ENCODE assay signal across 8 cellular contexts in the genomic region with DNA sequence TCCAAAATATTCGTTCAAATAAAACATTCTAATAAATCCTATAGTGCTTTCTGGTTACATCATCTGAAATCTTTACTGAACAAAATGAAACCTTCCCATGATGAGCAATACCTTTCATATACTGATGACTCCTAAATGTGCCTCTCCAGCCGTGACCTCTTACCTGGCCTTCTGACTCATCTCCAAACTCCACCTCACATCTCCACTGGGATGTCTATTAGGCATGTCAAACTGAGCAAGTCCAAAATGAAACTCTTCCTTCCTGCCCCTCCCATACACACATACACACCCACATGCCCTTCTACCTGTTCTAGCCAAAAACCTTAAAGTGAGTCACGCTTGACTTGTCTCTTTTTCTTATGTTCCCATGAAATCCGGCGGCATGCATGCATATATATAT. TPM values are rescaled to one million over a fixed set of nuclear protein-coding genes. Genes with fewer than 3 reads are reported as not detected.
DNase-seq lines count a peak whose midpoint lies in the region; ATAC-seq and TF ChIP-seq lines count a peak whose summit lies in the region.

No MANE protein-coding gene starts in this region.

- no peak overlapping the region for H3K4me3 Mint-ChIP-seq in endothelial cell (ENCODE audit: unreplicated experiment)

- H3K4me3 ChIP-seq in coronary artery (no peak overlapping the region), psoas muscle (no peak overlapping the region), Karpas-422 (ENCODE audit: low read length) (no peak overlapping the region)

- H4K20me1 ChIP-seq in Karpas-422 (ENCODE audit: insufficient read depth, low read depth, low read length), result no peaks in the 10 kb centered on the region

- ATAC-seq in GM19025 (IDR thresholded peaks at IDR 0.05; ENCODE audit: low read depth, unreplicated experiment) (peak; percentile 89), HG02885 (IDR thresholded peaks at IDR 0.05; ENCODE audit: poor library complexity, unreplicated experiment) (peak; percentile 95), psoas muscle (no peak)

- H3K9ac ChIP-seq in Karpas-422 (ENCODE audit: low read length), result no peak overlapping the region

- no peak overlapping the region for H3K27ac Mint-ChIP-seq in endothelial cell (ENCODE audit: unreplicated experiment)

- H3K9me3 Mint-ChIP-seq in endothelial cell (ENCODE audit: unreplicated experiment), result no peaks in the 10 kb centered on the region

- intact Hi-C loops in psoas muscle (cut with DNase I), result no loop called here

- WGBS in psoas muscle, 3 donors, result 89 to 94% (median 90%) methylated on average over 5 of the region's 5 CpGs

- no peak overlapping the region for H3K4me2 ChIP-seq in Karpas-422 (ENCODE audit: low read depth, low read length, poor library complexity, severe bottlenecking)

- H3K79me2 ChIP-seq in Karpas-422 (ENCODE audit: low read length), result no peaks in the 10 kb centered on the region

- no peak overlapping the region for H3K27ac ChIP-seq in coronary artery
- H3K27ac ChIP-seq in psoas muscle, result no peak overlapping the region
- H3K27ac ChIP-seq in Karpas-422 (ENCODE audit: low read length), result no peak overlapping the region

- TF ChIP-seq CTCF in coronary artery (IDR thresholded peaks at IDR 0.05), result no peak
- no peak for TF ChIP-seq CTCF in endothelial cell (IDR thresholded peaks at IDR 0.05; ENCODE audit: unreplicated experiment)
- TF ChIP-seq CTCF in psoas muscle (IDR thresholded peaks at IDR 0.05), result no peak

- H3K9me2 ChIP-seq in Karpas-422 (replicated peaks; ENCODE audit: insufficient read depth, low read length), result no peaks in the 10 kb centered on the region

- H3K4me1 Mint-ChIP-seq in endothelial cell (ENCODE audit: unreplicated experiment), result no peaks in the 10 kb centered on the region

- no peaks in the 10 kb centered on the region for H3K27me3 ChIP-seq in psoas muscle (ENCODE audit: insufficient read depth in 3 of 3, low read length in 2 of 3)
- H3K27me3 ChIP-seq in Karpas-422 (ENCODE audit: low read length), result no peaks in the 10 kb centered on the region

- H3K36me3 ChIP-seq in psoas muscle (ENCODE audit: insufficient read depth in 1 of 2, low read depth in 1 of 2) (peaks cover 0 to 5% of the 10 kb centered on the region in 2 donors), Karpas-422 (ENCODE audit: insufficient read depth, low read length) (no peaks in the 10 kb centered on the region)

- peaks cover 3% of the 10 kb centered on the region for H3K27me3 Mint-ChIP-seq in endothelial cell (ENCODE audit: unreplicated experiment)

- H3K9me3 ChIP-seq in psoas muscle (no peaks in the 10 kb centered on the region), Karpas-422 (ENCODE audit: low read length) (no peaks in the 10 kb centered on the region)

- no peak overlapping the region for H2AFZ ChIP-seq in Karpas-422 (ENCODE audit: low read length)

- H3K36me3 Mint-ChIP-seq in endothelial cell (ENCODE audit: low read depth, unreplicated experiment), result no peaks in the 10 kb centered on the region

- no peaks in the 10 kb centered on the region for H3K4me1 ChIP-seq in psoas muscle
- H3K4me1 ChIP-seq in Karpas-422 (ENCODE audit: low read length), result no peaks in the 10 kb centered on the region

- peak; percentile 44 to 49 for DNase-seq in activated CD4-positive, alpha-beta T cell treated with anti-CD3 and anti-CD28 coated beads for 4 hours
- peak; percentile 42 to 55 (median 47) for DNase-seq in stimulated activated CD4-positive, alpha-beta T cell treated with anti-CD3 and anti-CD28 coated beads, Interleukin-12 subunit alpha, Interleukin-12 subunit beta, amount 100 ng/mL, for 48 hours (ENCODE audit: low read depth in 2 of 3, low spot score in 1 of 3)
- DNase-seq in coronary artery (ENCODE audit: low spot score) (no peak), endothelial cell (ENCODE audit: low spot score) (no peak), psoas muscle (no peak), Karpas-422 (no peak)

RNA-seq across cellular contexts. Expression of a gene that starts 22.9 kb away (rescaled TPM):
- total RNA-seq in endothelial cell (ENCODE audit: unreplicated experiment) (1.9 TPM), psoas muscle (1 to 10 TPM; 2.0 to 4.2 (median 3.3) TPM)
- 1 to 10 TPM; 1.3 to 1.9 (median 1.6) TPM for polyA plus RNA-seq in psoas muscle
- total RNA-seq in Karpas-422 (2014; rRNA removed; shearing (Covaris generic); ENCODE audit: low replicate concordance), result 1.3 and 7.1 TPM in 2 replicates

Comparison
In these comparisons a context has a peak if more than half of its experiments do, and no peak if none do; other contexts are left out.
1. ATAC-seq: peak in GM19025 (single experiment) and HG02885 (single experiment); none in psoas muscle (0 of 4).
2. DNase-seq: peak in activated CD4-positive, alpha-beta T cell treated with anti-CD3 and anti-CD28 coated beads for 4 hours (2 of 2) and stimulated activated CD4-positive, alpha-beta T cell treated with anti-CD3 and anti-CD28 coated beads, Interleukin-12 subunit alpha, Interleukin-12 subunit beta, amount 100 ng/mL, for 48 hours (3 of 3); none in coronary artery (single experiment), endothelial cell (single experiment), psoas muscle (0 of 2) and Karpas-422 (single experiment).